Comparison of ENCODE assay signal across 1 cellular context in the genomic region with DNA sequence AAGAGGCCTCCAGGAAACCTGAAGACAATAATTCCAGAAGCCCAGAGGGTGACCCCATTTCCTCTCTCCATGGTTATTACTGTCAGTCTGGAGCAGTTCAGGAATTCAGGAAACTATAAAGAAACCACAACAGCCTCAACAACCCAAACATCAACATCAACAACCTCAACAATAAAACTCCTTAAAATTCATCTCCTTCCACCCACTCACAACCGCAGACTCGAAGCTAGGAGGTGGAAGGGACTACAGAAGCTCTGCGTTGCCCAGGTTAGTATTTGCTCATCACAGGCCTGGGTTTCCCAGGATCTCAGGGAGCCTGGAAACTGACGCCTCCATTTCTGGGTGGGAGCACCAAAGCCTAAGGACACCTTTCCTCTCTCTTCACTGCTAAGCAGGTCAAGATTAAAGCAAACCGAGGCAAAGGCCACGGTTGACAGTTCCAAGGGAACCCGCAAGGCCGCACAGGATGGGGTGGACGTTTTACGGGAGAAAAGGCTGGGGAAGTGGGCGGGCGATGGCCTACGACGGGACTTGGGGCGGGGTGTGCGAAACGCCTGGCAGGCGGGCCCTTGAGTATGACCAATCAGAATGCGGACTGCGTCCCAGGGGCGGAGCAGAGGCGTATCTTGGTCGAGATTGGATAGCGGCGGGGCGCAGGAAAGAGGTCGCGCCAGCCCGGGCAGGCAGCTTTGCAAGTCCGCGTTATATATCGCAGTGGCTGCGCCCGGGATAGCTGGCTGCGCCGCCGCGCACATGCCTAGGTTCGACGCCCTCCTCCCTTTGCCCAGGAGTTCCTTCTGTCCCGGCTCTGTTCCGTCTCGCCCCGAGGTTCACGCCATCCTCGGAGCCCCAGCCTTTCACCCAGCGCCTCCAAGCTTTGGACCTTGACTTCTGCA.
A peak's percentile ranks its signal among the peaks of the same experiment; 100 is the strongest.
TF ChIP-seq lines count a peak whose summit lies in the region.

A gene with protein sequence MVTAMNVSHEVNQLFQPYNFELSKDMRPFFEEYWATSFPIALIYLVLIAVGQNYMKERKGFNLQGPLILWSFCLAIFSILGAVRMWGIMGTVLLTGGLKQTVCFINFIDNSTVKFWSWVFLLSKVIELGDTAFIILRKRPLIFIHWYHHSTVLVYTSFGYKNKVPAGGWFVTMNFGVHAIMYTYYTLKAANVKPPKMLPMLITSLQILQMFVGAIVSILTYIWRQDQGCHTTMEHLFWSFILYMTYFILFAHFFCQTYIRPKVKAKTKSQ (plus strand): TSS at position 654 of the 896 bp plus-strand sequence. CDS start 250 bp downstream, outside the sequence.

TF ChIP-seq in HepG2, 621 proteins besides CTCF, POLR2A, EP300 and RAD21 (continued from another document and continues in another):
- TF ChIP-seq, protein P1, sequence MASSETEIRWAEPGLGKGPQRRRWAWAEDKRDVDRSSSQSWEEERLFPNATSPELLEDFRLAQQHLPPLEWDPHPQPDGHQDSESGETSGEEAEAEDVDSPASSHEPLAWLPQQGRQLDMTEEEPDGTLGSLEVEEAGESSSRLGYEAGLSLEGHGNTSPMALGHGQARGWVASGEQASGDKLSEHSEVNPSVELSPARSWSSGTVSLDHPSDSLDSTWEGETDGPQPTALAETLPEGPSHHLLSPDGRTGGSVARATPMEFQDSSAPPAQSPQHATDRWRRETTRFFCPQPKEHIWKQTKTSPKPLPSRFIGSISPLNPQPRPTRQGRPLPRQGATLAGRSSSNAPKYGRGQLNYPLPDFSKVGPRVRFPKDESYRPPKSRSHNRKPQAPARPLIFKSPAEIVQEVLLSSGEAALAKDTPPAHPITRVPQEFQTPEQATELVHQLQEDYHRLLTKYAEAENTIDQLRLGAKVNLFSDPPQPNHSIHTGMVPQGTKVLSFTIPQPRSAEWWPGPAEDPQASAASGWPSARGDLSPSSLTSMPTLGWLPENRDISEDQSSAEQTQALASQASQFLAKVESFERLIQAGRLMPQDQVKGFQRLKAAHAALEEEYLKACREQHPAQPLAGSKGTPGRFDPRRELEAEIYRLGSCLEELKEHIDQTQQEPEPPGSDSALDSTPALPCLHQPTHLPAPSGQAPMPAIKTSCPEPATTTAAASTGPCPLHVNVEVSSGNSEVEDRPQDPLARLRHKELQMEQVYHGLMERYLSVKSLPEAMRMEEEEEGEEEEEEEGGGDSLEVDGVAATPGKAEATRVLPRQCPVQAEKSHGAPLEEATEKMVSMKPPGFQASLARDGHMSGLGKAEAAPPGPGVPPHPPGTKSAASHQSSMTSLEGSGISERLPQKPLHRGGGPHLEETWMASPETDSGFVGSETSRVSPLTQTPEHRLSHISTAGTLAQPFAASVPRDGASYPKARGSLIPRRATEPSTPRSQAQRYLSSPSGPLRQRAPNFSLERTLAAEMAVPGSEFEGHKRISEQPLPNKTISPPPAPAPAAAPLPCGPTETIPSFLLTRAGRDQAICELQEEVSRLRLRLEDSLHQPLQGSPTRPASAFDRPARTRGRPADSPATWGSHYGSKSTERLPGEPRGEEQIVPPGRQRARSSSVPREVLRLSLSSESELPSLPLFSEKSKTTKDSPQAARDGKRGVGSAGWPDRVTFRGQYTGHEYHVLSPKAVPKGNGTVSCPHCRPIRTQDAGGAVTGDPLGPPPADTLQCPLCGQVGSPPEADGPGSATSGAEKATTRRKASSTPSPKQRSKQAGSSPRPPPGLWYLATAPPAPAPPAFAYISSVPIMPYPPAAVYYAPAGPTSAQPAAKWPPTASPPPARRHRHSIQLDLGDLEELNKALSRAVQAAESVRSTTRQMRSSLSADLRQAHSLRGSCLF (CRISPR knock-in tag; IDR thresholded peaks at IDR 0.05; ENCODE audit: borderline replicate concordance), result no peak
- TF ChIP-seq ZSCAN20 (CRISPR knock-in tag; IDR thresholded peaks at IDR 0.05; ENCODE audit: borderline replicate concordance) (peak; percentile 66; the same call in 1 of the 2 replicates), TAF15 (IDR thresholded peaks at IDR 0.05; ENCODE audit: low read depth, low read length, poor library complexity, severe bottlenecking) (no peak), ZNF367 (CRISPR knock-in tag; IDR thresholded peaks at IDR 0.05; ENCODE audit: borderline replicate concordance) (no peak; the same call in 1 of the 2 replicates), BRD4 (CRISPR knock-in tag; IDR thresholded peaks at IDR 0.05) (no peak), ZNF768 (CRISPR knock-in tag; IDR thresholded peaks at IDR 0.05) (peak; percentile 77; the same call in 1 of the 2 replicates), HNRNPLL (IDR thresholded peaks at IDR 0.05; ENCODE audit: low read depth, low read length, poor library complexity, severe bottlenecking) (peak; percentile 79), SIX4 (CRISPR knock-in tag; IDR thresholded peaks at IDR 0.05) (no peak), DNMT1 (CRISPR knock-in tag; IDR thresholded peaks at IDR 0.05) (0 out of 2 replicates have a peak, but pooled peaks have one; percentile 55), IKZF4 (CRISPR knock-in tag; IDR thresholded peaks at IDR 0.05; ENCODE audit: borderline replicate concordance, low read depth, not compliant biosample characterization) (peak; percentile 97), ZNF33A (CRISPR knock-in tag; IDR thresholded peaks at IDR 0.05; ENCODE audit: borderline replicate concordance) (0 out of 2 replicates have a peak, but pooled peaks have one; percentile 25), MZF1 (CRISPR knock-in tag; IDR thresholded peaks at IDR 0.05; ENCODE audit: borderline replicate concordance) (no peak), ZNF383 (CRISPR knock-in tag; IDR thresholded peaks at IDR 0.05; ENCODE audit: borderline replicate concordance) (no peak), ZNF12 (CRISPR knock-in tag; IDR thresholded peaks at IDR 0.05) (no peak), TSC22D2 (CRISPR knock-in tag; IDR thresholded peaks at IDR 0.05; ENCODE audit: borderline replicate concordance) (no peak), IRX3 (CRISPR knock-in tag; IDR thresholded peaks at IDR 0.05; ENCODE audit: borderline replicate concordance, low read depth) (peak; percentile 91), GATAD2A (CRISPR knock-in tag; IDR thresholded peaks at IDR 0.05) (0 out of 2 replicates have a peak, but pooled peaks have one; percentile 19), STAG1 (CRISPR knock-in tag; IDR thresholded peaks at IDR 0.05) (no peak), RFX1 (IDR thresholded peaks at IDR 0.05) (no peak), ZNF292 (CRISPR knock-in tag; IDR thresholded peaks at IDR 0.05; ENCODE audit: borderline replicate concordance, low read depth) (no peak), ZNF883 (CRISPR knock-in tag; IDR thresholded peaks at IDR 0.05; ENCODE audit: not compliant biosample characterization) (peak; percentile 98), AGO1 (IDR thresholded peaks at IDR 0.05; ENCODE audit: low read depth, low read length, poor library complexity, severe bottlenecking) (no peak), ZNF557 (CRISPR knock-in tag; IDR thresholded peaks at IDR 0.05) (peak; percentile 84; the same call in 1 of the 2 replicates), NR1H2 (CRISPR knock-in tag; IDR thresholded peaks at IDR 0.05; ENCODE audit: borderline replicate concordance, low read depth) (peak; percentile 37; the same call in 1 of the 2 replicates), ZNF274 (CRISPR knock-in tag; IDR thresholded peaks at IDR 0.05) (peak; percentile 98)
- TF ChIP-seq, protein P2, sequence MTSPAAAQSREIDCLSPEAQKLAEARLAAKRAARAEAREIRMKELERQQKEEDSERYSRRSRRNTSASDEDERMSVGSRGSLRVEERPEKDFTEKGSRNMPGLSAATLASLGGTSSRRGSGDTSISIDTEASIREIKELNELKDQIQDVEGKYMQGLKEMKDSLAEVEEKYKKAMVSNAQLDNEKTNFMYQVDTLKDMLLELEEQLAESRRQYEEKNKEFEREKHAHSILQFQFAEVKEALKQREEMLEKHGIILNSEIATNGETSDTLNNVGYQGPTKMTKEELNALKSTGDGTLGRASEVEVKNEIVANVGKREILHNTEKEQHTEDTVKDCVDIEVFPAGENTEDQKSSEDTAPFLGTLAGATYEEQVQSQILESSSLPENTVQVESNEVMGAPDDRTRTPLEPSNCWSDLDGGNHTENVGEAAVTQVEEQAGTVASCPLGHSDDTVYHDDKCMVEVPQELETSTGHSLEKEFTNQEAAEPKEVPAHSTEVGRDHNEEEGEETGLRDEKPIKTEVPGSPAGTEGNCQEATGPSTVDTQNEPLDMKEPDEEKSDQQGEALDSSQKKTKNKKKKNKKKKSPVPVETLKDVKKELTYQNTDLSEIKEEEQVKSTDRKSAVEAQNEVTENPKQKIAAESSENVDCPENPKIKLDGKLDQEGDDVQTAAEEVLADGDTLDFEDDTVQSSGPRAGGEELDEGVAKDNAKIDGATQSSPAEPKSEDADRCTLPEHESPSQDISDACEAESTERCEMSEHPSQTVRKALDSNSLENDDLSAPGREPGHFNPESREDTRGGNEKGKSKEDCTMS (CRISPR knock-in tag; conservative IDR thresholded peaks at IDR 0.05), result no peak
- TF ChIP-seq, protein P3, sequence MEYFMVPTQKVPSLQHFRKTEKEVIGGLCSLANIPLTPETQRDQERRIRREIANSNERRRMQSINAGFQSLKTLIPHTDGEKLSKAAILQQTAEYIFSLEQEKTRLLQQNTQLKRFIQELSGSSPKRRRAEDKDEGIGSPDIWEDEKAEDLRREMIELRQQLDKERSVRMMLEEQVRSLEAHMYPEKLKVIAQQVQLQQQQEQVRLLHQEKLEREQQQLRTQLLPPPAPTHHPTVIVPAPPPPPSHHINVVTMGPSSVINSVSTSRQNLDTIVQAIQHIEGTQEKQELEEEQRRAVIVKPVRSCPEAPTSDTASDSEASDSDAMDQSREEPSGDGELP (IDR thresholded peaks at IDR 0.05; ENCODE audit: borderline replicate concordance, low read depth), result peak; percentile 57; the same call in 1 of the 2 replicates
- TF ChIP-seq, protein P4, sequence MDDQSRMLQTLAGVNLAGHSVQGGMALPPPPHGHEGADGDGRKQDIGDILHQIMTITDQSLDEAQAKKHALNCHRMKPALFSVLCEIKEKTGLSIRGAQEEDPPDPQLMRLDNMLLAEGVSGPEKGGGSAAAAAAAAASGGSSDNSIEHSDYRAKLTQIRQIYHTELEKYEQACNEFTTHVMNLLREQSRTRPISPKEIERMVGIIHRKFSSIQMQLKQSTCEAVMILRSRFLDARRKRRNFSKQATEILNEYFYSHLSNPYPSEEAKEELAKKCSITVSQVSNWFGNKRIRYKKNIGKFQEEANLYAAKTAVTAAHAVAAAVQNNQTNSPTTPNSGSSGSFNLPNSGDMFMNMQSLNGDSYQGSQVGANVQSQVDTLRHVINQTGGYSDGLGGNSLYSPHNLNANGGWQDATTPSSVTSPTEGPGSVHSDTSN (CRISPR knock-in tag; IDR thresholded peaks at IDR 0.05; ENCODE audit: borderline replicate concordance), result no peak
- TF ChIP-seq, protein P5, sequence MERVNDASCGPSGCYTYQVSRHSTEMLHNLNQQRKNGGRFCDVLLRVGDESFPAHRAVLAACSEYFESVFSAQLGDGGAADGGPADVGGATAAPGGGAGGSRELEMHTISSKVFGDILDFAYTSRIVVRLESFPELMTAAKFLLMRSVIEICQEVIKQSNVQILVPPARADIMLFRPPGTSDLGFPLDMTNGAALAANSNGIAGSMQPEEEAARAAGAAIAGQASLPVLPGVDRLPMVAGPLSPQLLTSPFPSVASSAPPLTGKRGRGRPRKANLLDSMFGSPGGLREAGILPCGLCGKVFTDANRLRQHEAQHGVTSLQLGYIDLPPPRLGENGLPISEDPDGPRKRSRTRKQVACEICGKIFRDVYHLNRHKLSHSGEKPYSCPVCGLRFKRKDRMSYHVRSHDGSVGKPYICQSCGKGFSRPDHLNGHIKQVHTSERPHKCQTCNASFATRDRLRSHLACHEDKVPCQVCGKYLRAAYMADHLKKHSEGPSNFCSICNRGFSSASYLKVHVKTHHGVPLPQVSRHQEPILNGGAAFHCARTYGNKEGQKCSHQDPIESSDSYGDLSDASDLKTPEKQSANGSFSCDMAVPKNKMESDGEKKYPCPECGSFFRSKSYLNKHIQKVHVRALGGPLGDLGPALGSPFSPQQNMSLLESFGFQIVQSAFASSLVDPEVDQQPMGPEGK (CRISPR knock-in tag; IDR thresholded peaks at IDR 0.05), result no peak
- TF ChIP-seq, protein P6, sequence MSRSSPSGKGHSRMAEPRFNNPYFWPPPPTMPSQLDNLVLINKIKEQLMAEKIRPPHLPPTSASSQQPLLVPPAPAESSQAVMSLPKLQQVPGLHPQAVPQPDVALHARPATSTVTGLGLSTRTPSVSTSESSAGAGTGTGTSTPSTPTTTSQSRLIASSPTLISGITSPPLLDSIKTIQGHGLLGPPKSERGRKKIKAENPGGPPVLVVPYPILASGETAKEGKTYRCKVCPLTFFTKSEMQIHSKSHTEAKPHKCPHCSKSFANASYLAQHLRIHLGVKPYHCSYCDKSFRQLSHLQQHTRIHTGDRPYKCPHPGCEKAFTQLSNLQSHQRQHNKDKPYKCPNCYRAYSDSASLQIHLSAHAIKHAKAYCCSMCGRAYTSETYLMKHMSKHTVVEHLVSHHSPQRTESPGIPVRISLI (CRISPR knock-in tag; IDR thresholded peaks at IDR 0.05; ENCODE audit: borderline replicate concordance), result no peak; the same call in 1 of the 2 replicates
- TF ChIP-seq, protein P7, sequence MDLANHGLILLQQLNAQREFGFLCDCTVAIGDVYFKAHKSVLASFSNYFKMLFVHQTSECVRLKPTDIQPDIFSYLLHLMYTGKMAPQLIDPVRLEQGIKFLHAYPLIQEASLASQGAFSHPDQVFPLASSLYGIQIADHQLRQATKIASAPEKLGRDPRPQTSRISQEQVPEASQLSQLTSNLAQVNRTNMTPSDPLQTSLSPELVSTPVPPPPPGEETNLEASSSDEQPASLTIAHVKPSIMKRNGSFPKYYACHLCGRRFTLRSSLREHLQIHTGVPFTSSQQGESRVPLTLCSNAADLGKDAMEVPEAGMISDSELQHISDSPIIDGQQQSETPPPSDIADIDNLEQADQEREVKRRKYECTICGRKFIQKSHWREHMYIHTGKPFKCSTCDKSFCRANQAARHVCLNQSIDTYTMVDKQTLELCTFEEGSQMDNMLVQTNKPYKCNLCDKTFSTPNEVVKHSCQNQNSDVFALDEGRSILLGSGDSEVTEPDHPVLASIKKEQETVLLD (CRISPR knock-in tag; IDR thresholded peaks at IDR 0.05; ENCODE audit: low read depth), result peak; percentile 49; the same call in 1 of the 2 replicates
- TF ChIP-seq, protein P8, sequence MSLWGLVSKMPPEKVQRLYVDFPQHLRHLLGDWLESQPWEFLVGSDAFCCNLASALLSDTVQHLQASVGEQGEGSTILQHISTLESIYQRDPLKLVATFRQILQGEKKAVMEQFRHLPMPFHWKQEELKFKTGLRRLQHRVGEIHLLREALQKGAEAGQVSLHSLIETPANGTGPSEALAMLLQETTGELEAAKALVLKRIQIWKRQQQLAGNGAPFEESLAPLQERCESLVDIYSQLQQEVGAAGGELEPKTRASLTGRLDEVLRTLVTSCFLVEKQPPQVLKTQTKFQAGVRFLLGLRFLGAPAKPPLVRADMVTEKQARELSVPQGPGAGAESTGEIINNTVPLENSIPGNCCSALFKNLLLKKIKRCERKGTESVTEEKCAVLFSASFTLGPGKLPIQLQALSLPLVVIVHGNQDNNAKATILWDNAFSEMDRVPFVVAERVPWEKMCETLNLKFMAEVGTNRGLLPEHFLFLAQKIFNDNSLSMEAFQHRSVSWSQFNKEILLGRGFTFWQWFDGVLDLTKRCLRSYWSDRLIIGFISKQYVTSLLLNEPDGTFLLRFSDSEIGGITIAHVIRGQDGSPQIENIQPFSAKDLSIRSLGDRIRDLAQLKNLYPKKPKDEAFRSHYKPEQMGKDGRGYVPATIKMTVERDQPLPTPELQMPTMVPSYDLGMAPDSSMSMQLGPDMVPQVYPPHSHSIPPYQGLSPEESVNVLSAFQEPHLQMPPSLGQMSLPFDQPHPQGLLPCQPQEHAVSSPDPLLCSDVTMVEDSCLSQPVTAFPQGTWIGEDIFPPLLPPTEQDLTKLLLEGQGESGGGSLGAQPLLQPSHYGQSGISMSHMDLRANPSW (CRISPR knock-in tag; IDR thresholded peaks at IDR 0.05; ENCODE audit: borderline replicate concordance), result 0 out of 2 replicates have a peak, but pooled peaks have one; percentile 44
